16 cellular contexts compared by ENCODE assay signal in the genomic region with DNA sequence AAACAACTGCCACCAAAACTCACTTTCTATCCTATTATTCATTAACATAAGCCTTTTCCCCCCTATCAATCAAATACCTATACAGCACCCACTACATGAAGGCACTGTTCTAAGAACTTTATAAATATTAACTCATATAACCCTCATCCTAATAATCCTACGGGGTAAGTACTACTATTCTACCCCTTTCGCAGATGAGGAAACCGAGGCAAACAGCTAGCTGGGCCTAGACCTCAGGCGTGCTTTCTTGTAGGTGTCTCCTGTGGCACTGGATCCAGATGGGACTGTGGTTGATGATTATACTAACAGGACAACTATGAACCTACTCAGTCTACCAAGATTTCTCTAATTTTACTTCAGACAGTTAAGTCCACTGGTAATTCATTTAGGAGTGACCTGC.
"Had no signal": no experiment of that assay in that cellular context is flagged by ENCODE, and none has a peak within 500 bp of the region (broad histone marks: within the 10 kb centered on the region; RNA-seq: fewer than 3 reads in every experiment).

No MANE protein-coding gene starts in this region.

- DNase-seq: activated CD4-positive, alpha-beta T cell treated with anti-CD3 and anti-CD28 coated beads, Interleukin-2, amount 50 U/mL, for 1 hour; activated naive CD8-positive, alpha-beta T cell treated with anti-CD3 and anti-CD28 coated beads for 36 hours; amygdala; foreskin fibroblast; left ventricle myocardium superior; mucosa of descending colon; naive B cell; ovary; stimulated activated CD4-positive, alpha-beta T cell treated with anti-CD3 and anti-CD28 coated beads, Interleukin-4, amount 100 ng/mL, for 4 hours; stimulated activated naive CD4-positive, alpha-beta T cell treated with Interleukin-2 at 50 U/mL for 16 hours; T1000; thyroid gland had no signal

- ATAC-seq: activated CD4-positive, CD25-positive, alpha-beta regulatory T cell treated with anti-CD3 and anti-CD28 coated beads, Interleukin-2, amount 50 U/mL, for 24 hours; left ventricle myocardium superior; mucosa of descending colon; sciatic nerve had no signal

- H3K27ac ChIP-seq: ovary, thyroid gland had no signal

- H3K27me3 Mint-ChIP-seq: activated naive CD8-positive, alpha-beta T cell treated with anti-CD3 and anti-CD28 coated beads for 36 hours; naive B cell had no signal

- H3K36me3 ChIP-seq: ovary had no signal

- H3K4me1 ChIP-seq: thyroid gland had no signal

- H3K27me3 ChIP-seq: dorsolateral prefrontal cortex, ovary, thyroid gland had no signal

- H3K4me3 ChIP-seq: dorsolateral prefrontal cortex, mucosa of descending colon, ovary, smooth muscle cell, thyroid gland had no signal

- H3K4me3 Mint-ChIP-seq: activated naive CD8-positive, alpha-beta T cell treated with anti-CD3 and anti-CD28 coated beads for 36 hours had no signal

- H3K4me1 Mint-ChIP-seq: activated naive CD8-positive, alpha-beta T cell treated with anti-CD3 and anti-CD28 coated beads for 36 hours had no signal

- H3K9me3 Mint-ChIP-seq: activated naive CD8-positive, alpha-beta T cell treated with anti-CD3 and anti-CD28 coated beads for 36 hours; naive B cell had no signal

- H3K9me3 ChIP-seq: mucosa of descending colon, ovary, thyroid gland had no signal
